8 cellular contexts compared by ENCODE assay signal in the genomic region with DNA sequence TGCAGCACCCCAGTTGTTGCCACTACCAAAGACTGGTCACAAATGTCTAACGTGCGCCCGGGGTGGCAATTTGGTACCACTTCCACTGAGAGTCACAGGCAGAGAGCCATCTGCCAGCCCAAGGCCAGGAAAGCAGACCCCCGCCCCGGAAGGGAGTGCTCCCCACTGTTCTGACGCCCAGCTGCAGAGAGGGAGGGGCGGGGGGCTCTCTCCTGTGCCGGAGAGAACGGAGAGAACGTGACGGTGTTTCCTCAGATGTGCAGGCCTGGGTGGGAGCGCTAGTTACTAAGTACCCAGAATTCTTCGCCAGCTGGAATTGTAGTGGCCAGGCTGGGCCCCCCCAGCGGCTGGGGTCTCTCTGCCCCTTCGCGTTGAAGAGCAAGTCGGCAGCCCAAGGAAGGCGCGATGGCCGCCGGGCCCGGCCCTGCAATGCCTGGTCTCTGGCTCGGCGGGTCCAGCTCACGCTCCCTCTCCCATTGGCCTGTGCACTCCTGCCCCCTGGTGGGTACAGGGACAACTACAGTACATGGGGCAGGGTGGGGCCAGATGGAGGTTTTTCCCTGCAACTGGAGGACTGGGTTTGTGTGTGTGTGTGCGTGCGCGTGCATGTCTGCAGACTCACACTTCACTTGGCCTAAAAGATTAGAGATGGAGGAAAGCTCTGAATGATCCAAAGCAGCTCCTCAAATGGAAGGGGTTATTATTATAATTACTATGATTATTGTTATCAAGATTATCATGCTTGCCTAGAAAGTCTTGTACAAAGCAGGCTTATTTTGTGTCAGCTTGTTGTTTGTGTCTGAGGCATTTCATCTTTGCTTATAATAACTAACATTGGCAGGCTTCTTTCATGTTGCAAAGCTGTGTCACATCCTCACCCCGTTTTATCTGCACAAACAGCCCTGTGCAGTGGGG.
DNase-seq lines count a peak whose midpoint lies in the region; ATAC-seq and TF ChIP-seq lines count a peak whose summit lies in the region.

No MANE protein-coding gene starts in this region.

- no peak for TF ChIP-seq POLR2A in gastroesophageal sphincter (IDR thresholded peaks at IDR 0.05)

- H3K4me3 Mint-ChIP-seq in activated naive CD4-positive, alpha-beta T cell treated with anti-CD3 and anti-CD28 coated beads, Interleukin-2, amount 10 ng/mL, durations not matched to agents 7 days and 5 days, result no peak overlapping the region

- H3K4me1 Mint-ChIP-seq in activated naive CD4-positive, alpha-beta T cell treated with anti-CD3 and anti-CD28 coated beads, Interleukin-2, amount 10 ng/mL, durations not matched to agents 7 days and 5 days, result peaks cover 9% of the 10 kb centered on the region

- no peaks in the 10 kb centered on the region for H3K36me3 ChIP-seq in gastroesophageal sphincter

- CTCF ChIA-PET in activated naive CD4-positive, alpha-beta T cell treated with anti-CD3 and anti-CD28 coated beads, Interleukin-2, amount 10 ng/mL, durations not matched to agents 7 days and 5 days (lab: Charles Lee), result interaction anchor here (0.6 to 2.9 kb wide), 30 partner anchors 9 to 853 kb away, joined by 3 to 67 read pairs (median 4); no protein-coding TSS in a partner anchor

- no peak overlapping the region for H3K27ac ChIP-seq in gastroesophageal sphincter

- H3K9me3 Mint-ChIP-seq in activated naive CD4-positive, alpha-beta T cell treated with anti-CD3 and anti-CD28 coated beads, Interleukin-2, amount 10 ng/mL, durations not matched to agents 7 days and 5 days, result no peaks in the 10 kb centered on the region

- peak in 3 of 4 experiments; percentile 97 to 98 (median 98) for TF ChIP-seq CTCF in gastroesophageal sphincter (IDR thresholded peaks at IDR 0.05)

- peak; percentile 93 for ATAC-seq in GM21576 (IDR thresholded peaks at IDR 0.05; ENCODE audit: unreplicated experiment)
- ATAC-seq in gastroesophageal sphincter, result peak; percentile 93

- WGBS in gastroesophageal sphincter (ENCODE audit: low coverage in 1 of 2), 2 donors, result 71 to 83% methylated on average over 1 of the region's 29 CpGs

- H3K27ac Mint-ChIP-seq in activated naive CD4-positive, alpha-beta T cell treated with anti-CD3 and anti-CD28 coated beads, Interleukin-2, amount 10 ng/mL, durations not matched to agents 7 days and 5 days, result no peak overlapping the region

- DNase-seq in DMS153 treated with DMSO at 0.1 percent for 48 hours (lab: John Stamatoyannopoulos, UW; ENCODE audit: unreplicated experiment), result peak; percentile 27
- DNase-seq in Jurkat, Clone E6-1 (ENCODE audit: low read depth, low spot score), result peak; percentile 39
- peak; percentile 76 for DNase-seq in SK-N-DZ (ENCODE audit: low spot score)
- peak; percentile 85 for DNase-seq in activated naive CD4-positive, alpha-beta T cell treated with anti-CD3 and anti-CD28 coated beads, Interleukin-2, amount 10 ng/mL, durations not matched to agents 7 days and 5 days
- peak; percentile 34 for DNase-seq in non-pigmented ciliary epithelial cell (ENCODE audit: low read depth)
- peak; percentile 96 for DNase-seq in superior temporal gyrus (ENCODE audit: extremely low spot score)

- peaks cover 36% of the 10 kb centered on the region for H3K27me3 Mint-ChIP-seq in activated naive CD4-positive, alpha-beta T cell treated with anti-CD3 and anti-CD28 coated beads, Interleukin-2, amount 10 ng/mL, durations not matched to agents 7 days and 5 days

- peaks cover 0 to 12% (median 4%) of the 10 kb centered on the region in 3 donors for H3K4me1 ChIP-seq in gastroesophageal sphincter

- no peaks in the 10 kb centered on the region for H3K36me3 Mint-ChIP-seq in activated naive CD4-positive, alpha-beta T cell treated with anti-CD3 and anti-CD28 coated beads, Interleukin-2, amount 10 ng/mL, durations not matched to agents 7 days and 5 days

- no peaks in the 10 kb centered on the region for H3K9me3 ChIP-seq in gastroesophageal sphincter

- no peak for TF ChIP-seq EP300 in gastroesophageal sphincter (IDR thresholded peaks at IDR 0.05)

- no peak overlapping the region for H3K4me3 ChIP-seq in Jurkat, Clone E6-1 (ENCODE audit: low read length)
- H3K4me3 ChIP-seq in gastroesophageal sphincter, result peak overlapping the region in 1 of 2 donors; percentile 37

- H3K27me3 ChIP-seq in gastroesophageal sphincter, result no peaks in the 10 kb centered on the region

Comparison
In these comparisons a context has a peak if more than half of its experiments do, and no peak if none do; other contexts are left out.
1. DNase-seq: peak in every context shown above with its lines; median percentile 96 in superior temporal gyrus; 85 in activated naive CD4-positive, alpha-beta T cell treated with anti-CD3 and anti-CD28 coated beads, Interleukin-2, amount 10 ng/mL, durations not matched to agents 7 days and 5 days; 76 in SK-N-DZ; 39 in Jurkat, Clone E6-1; 34 in non-pigmented ciliary epithelial cell; 27 in DMS153 treated with DMSO at 0.1 percent for 48 hours.